In the genomic region with DNA sequence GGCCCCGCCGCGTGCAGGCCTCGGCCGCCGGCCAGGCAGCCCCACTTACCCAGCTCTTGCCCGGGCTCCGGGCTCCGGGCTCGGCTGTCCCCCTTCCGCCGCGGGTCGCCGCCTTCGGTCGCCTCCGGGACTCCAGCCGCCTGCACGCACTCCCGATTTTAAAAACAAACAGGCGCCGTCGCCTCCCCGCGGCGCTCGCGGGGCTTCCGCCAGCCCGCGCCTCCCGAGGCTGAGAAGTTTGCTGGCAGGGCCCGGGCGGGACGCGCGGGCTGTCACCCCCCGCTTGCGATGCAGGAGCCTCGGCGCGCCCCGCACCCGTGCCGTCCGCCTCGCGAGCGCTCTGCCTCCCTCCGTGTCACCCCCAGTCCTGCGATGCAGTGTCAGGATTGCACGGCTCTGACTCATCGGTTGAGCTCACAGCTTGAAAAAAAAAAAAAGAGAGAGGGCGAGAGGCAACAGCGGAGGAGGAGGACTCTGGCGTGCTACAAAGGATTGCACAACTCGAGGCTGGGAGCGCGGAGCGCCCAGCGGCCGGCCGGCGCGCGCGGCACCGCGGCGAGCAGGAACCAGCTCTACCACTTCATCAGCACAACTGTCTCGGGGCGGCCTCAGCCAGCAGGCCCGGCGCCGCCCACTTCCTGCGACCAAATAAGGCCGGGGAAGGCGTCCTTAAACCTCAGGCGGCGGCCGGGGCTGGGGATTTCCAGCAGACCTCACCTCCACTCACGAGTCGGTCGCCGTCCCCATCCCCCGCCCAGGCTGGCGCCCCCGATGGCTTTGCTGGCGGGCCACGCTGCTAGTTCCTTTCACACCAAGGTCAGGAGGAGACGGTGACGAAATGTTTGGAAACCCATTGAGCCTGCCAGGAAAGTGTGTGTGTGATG, we compare ENCODE assay signal across 1 cellular context.
TF ChIP-seq lines count a peak whose summit lies in the region.

No MANE protein-coding gene starts in this region.

TF ChIP-seq in SK-N-SH, 30 proteins besides CTCF, POLR2A, EP300 and RAD21 (continued from another document):
- TF ChIP-seq FOSL2 (IDR thresholded peaks at IDR 0.05; ENCODE audit: borderline replicate concordance, low read depth), result peak; percentile 89
- no peak for TF ChIP-seq RFX5 (IDR thresholded peaks at IDR 0.05; ENCODE audit: low read length)
- TF ChIP-seq NFIC (IDR thresholded peaks at IDR 0.05; ENCODE audit: borderline replicate concordance), result peak; percentile 43; the same call in 1 of the 2 replicates
- TF ChIP-seq PBX3 (IDR thresholded peaks at IDR 0.05), result peak; percentile 45; the same call in 1 of the 2 replicates
- TF ChIP-seq POLR2AphosphoS5 (IDR thresholded peaks at IDR 0.05; ENCODE audit: low read depth, low read length), result peak; percentile 53
- TF ChIP-seq, protein P1, sequence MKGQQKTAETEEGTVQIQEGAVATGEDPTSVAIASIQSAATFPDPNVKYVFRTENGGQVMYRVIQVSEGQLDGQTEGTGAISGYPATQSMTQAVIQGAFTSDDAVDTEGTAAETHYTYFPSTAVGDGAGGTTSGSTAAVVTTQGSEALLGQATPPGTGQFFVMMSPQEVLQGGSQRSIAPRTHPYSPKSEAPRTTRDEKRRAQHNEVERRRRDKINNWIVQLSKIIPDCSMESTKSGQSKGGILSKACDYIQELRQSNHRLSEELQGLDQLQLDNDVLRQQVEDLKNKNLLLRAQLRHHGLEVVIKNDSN (IDR thresholded peaks at IDR 0.05; ENCODE audit: borderline replicate concordance, low read depth), result 0 out of 2 replicates have a peak, but pooled peaks have one; percentile 16
- TF ChIP-seq, protein P2, sequence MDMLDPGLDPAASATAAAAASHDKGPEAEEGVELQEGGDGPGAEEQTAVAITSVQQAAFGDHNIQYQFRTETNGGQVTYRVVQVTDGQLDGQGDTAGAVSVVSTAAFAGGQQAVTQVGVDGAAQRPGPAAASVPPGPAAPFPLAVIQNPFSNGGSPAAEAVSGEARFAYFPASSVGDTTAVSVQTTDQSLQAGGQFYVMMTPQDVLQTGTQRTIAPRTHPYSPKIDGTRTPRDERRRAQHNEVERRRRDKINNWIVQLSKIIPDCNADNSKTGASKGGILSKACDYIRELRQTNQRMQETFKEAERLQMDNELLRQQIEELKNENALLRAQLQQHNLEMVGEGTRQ (IDR thresholded peaks at IDR 0.05; ENCODE audit: borderline replicate concordance, low read depth, low read length), result no peak
- TF ChIP-seq TCF12 (IDR thresholded peaks at IDR 0.05), result peak; percentile 53; the same call in 1 of the 2 replicates
- peak; percentile 95; the same call in 1 of the 2 replicates for TF ChIP-seq SIN3A (IDR thresholded peaks at IDR 0.05; ENCODE audit: borderline replicate concordance, low read depth, low read length)
- TF ChIP-seq RXRA (IDR thresholded peaks at IDR 0.05; ENCODE audit: borderline replicate concordance, low read depth), result peak; percentile 39; the same call in 1 of the 2 replicates
- TF ChIP-seq IRF3 (IDR thresholded peaks at IDR 0.05; ENCODE audit: low read depth, low read length), result no peak
- TF ChIP-seq EZH2phosphoT487 (IDR thresholded peaks at IDR 0.05; ENCODE audit: borderline replicate concordance, low read depth), result no peak
- TF ChIP-seq RCOR1 (IDR thresholded peaks at IDR 0.05; ENCODE audit: low read length), result no peak
- TF ChIP-seq TEAD4 (IDR thresholded peaks at IDR 0.05; ENCODE audit: borderline replicate concordance, insufficient read depth), result peak; percentile 62; the same call in 1 of the 2 replicates
- 0 out of 2 replicates have a peak, but pooled peaks have one; percentile 25 for TF ChIP-seq ELF1 (IDR thresholded peaks at IDR 0.05)
- TF ChIP-seq GATA2 (CRISPR knock-in tag; IDR thresholded peaks at IDR 0.05), result no peak
- TF ChIP-seq FOXM1 (IDR thresholded peaks at IDR 0.05; ENCODE audit: low read depth), result 0 out of 2 replicates have a peak, but pooled peaks have one; percentile 8
- TF ChIP-seq CHD2 (IDR thresholded peaks at IDR 0.05; ENCODE audit: low read length, partially characterized antibody), result peak; percentile 41
- TF ChIP-seq MAX (IDR thresholded peaks at IDR 0.05; ENCODE audit: low read depth), result peak; percentile 84
- no peak; the same call in 1 of the 2 replicates for TF ChIP-seq NRF1 (IDR thresholded peaks at IDR 0.05; ENCODE audit: low read depth, low read length)
- TF ChIP-seq, protein P3, sequence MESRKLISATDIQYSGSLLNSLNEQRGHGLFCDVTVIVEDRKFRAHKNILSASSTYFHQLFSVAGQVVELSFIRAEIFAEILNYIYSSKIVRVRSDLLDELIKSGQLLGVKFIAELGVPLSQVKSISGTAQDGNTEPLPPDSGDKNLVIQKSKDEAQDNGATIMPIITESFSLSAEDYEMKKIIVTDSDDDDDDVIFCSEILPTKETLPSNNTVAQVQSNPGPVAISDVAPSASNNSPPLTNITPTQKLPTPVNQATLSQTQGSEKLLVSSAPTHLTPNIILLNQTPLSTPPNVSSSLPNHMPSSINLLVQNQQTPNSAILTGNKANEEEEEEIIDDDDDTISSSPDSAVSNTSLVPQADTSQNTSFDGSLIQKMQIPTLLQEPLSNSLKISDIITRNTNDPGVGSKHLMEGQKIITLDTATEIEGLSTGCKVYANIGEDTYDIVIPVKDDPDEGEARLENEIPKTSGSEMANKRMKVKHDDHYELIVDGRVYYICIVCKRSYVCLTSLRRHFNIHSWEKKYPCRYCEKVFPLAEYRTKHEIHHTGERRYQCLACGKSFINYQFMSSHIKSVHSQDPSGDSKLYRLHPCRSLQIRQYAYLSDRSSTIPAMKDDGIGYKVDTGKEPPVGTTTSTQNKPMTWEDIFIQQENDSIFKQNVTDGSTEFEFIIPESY (IDR thresholded peaks at IDR 0.05; ENCODE audit: borderline replicate concordance, low read depth), result peak; percentile 43; the same call in 1 of the 2 replicates
TF ChIP-seq in SK-N-SH: peak in this region for 19.
